ENCODE assay signal across 18 cellular contexts in the genomic region with DNA sequence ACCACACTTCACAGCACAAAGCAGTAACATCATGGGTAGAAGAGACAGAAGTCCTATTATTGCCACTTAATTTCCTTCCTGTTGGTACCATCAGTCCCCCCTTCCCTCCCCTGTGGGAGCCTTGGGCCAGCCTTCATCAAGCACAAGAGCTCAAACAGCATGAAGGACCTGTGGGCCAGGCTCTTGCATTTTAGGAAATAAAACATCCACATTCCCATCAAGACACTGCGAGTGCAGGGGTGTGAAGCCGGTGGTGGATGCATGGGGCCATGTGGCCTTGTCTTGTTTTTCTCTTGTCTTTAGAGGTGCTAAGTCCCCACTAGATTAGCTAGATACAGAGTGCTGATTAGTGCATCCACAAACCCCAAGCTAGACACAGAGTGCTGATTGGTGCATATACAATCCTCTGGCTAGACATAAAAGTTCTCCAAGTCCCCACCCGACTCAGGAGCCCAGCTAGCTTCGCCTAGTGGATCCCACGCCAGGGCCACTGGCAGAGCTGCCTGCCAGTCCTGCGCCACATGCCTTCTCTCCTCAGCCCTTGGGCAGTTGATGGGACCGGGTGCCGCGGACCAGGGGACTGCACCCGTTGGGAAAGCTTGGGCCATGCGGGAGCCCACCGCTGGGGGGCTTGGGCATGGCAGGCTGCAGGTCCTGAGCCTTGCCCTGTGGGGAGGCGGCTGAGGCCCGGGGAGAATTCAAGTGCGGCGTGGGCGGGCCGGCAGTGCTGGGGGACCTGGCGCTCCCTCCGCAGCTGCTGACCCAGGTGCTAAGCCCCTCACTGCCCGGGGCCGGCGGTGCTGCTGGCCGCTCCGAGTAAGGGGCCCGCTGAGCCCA. TPM values are rescaled to one million over a fixed set of nuclear protein-coding genes. Genes with fewer than 3 reads are reported as not detected.
"Had no signal": no experiment of that assay in that cellular context is flagged by ENCODE, and none has a peak within 500 bp of the region (broad histone marks: within the 10 kb centered on the region; RNA-seq: fewer than 3 reads in every experiment).

No MANE protein-coding gene starts in this region.

- ATAC-seq: activated CD8-positive, alpha-beta memory T cell treated with anti-CD3 and anti-CD28 coated beads, Interleukin-2, amount 10 ng/mL, durations not matched to agents 7 days and 5 days; effector memory CD8-positive, alpha-beta T cell; naive thymus-derived CD4-positive, alpha-beta T cell; pancreas had no signal

- H3K4me3 ChIP-seq: cardiac muscle cell, pancreas, sigmoid colon, tibial artery, vagina had no signal

- H3K36me3 ChIP-seq: cardiac muscle cell, pancreas, sigmoid colon, tibial artery, vagina had no signal

- H3K4me1 ChIP-seq: pancreas, tibial artery had no signal

- H3K27ac ChIP-seq: cardiac muscle cell, pancreas, sigmoid colon, tibial artery, vagina had no signal

- H3K27me3 ChIP-seq: cardiac muscle cell, pancreas, sigmoid colon, vagina had no signal

- H3K9me3 ChIP-seq: pancreas, tibial artery, vagina had no signal

- DNase-seq: activated CD4-positive, alpha-beta memory T cell treated with anti-CD3 and anti-CD28 coated beads, Interleukin-2, amount 10 ng/mL, durations not matched to agents 7 days and 5 days; activated CD4-positive, alpha-beta T cell treated with anti-CD3 and anti-CD28 coated beads for 48 hours; activated CD4-positive, CD25-positive, alpha-beta regulatory T cell; activated CD8-positive, alpha-beta memory T cell treated with anti-CD3 and anti-CD28 coated beads, Interleukin-2, amount 10 ng/mL, durations not matched to agents 7 days and 5 days; effector memory CD8-positive, alpha-beta T cell; hippocampal formation; islet precursor cell; mammary epithelial cell; naive thymus-derived CD4-positive, alpha-beta T cell; sigmoid colon; stimulated activated CD4-positive, alpha-beta T cell treated with anti-CD3 and anti-CD28 coated beads, Interleukin-1b, Interleukin-23, amount 100 ng/mL, for 48 hours; stimulated activated CD8-positive, alpha-beta memory T cell treated with anti-CD3 and anti-CD28 coated beads, Interleukin-4, amount 100 ng/mL, for 48 hours; stimulated activated naive CD4-positive, alpha-beta T cell; T1000 had no signal

RNA-seq across cellular contexts. Expression of gene PXDN, which starts 14.7 kb away (rescaled TPM):
- total RNA-seq: activated CD4-positive, alpha-beta memory T cell treated with anti-CD3 and anti-CD28 coated beads, Interleukin-2, amount 10 ng/mL, durations not matched to agents 7 days and 5 days had no signal
